ENCODE assay signal across 5 cellular contexts in genomic region chr3:32620911-32621310, GRCh38.
"Had no signal": no experiment of that assay in that cellular context is flagged by ENCODE, and none has a peak within 500 bp of the region (broad histone marks: within the 10 kb centered on the region; RNA-seq: fewer than 3 reads in every experiment).

No MANE protein-coding gene starts in this region.

- H3K27ac Mint-ChIP-seq: GM23338, H9, IgD-negative memory B cell had no signal

- DNase-seq: H9, HCEC 1CT, KBM-7 had no signal

- ATAC-seq: GM23338 had no signal

- H3K4me3 Mint-ChIP-seq: GM23338, H9, IgD-negative memory B cell had no signal

- H3K4me2 ChIP-seq: GM23338 had no signal

- H3K4me3 ChIP-seq: GM23338 had no signal

- H3K27me3 Mint-ChIP-seq: IgD-negative memory B cell had no signal

- H2AFZ ChIP-seq: GM23338 had no signal

- H3K4me1 Mint-ChIP-seq: GM23338, H9, IgD-negative memory B cell had no signal
